ENCODE assay signal across 19 cellular contexts in genomic region chr22:23847310-23847920, GRCh38. TPM values are rescaled to one million over a fixed set of nuclear protein-coding genes. Genes with fewer than 3 reads are reported as not detected.
DNase-seq lines count a peak whose midpoint lies in the region; ATAC-seq and TF ChIP-seq lines count a peak whose summit lies in the region.
"Had no signal": no experiment of that assay in that cellular context is flagged by ENCODE, and none has a peak within 500 bp of the region (broad histone marks: within the 10 kb centered on the region; RNA-seq: fewer than 3 reads in every experiment).

No MANE protein-coding gene starts in this region.

- H3K36me3 Mint-ChIP-seq in memory B cell: no peaks in the 10 kb centered on the region
- no peaks in the 10 kb centered on the region for H3K36me3 Mint-ChIP-seq in stimulated activated memory B cell treated with anti-CD40 and anti-IgM and Interleukin-4, amounts not matched to agents 10 μg/mL and 1 μg/mL and 100 μg/mL, for 72 hours
- H3K36me3 Mint-ChIP-seq: activated naive CD4-positive, alpha-beta T cell treated with anti-CD3 and anti-CD28 coated beads, Interleukin-2, amount 50 U/mL, for 72 hours; stimulated activated naive B cell treated with anti-CD40 and anti-IgM and Interleukin-4, amounts not matched to agents 10 μg/mL and 1 μg/mL and 100 μg/mL, for 72 hours; T-cell had no signal

- DNase-seq in Right ventricle myocardium superior (peak; percentile 34), left cardiac atrium (no peak), memory B cell (ENCODE audit: low spot score in 2 of 2) (no peak), spleen (no peak)
- DNase-seq: activated CD4-positive, alpha-beta T cell treated with anti-CD3 and anti-CD28 coated beads, Interleukin-2, amount 10 ng/mL, durations not matched to agents 24 days and 14 days; activated effector memory CD4-positive, alpha-beta T cell treated with Interleukin-2 at 50 U/mL for 16 hours; CD4-positive, alpha-beta T cell; KG1; NCI-H1417 treated with DMSO at 0.1 percent for 48 hours; NCI-H2081; NCI-H2227 treated with DMSO at 0.1 percent for 48 hours; T-cell had no signal

- no peaks in the 10 kb centered on the region for H3K79me2 ChIP-seq in OCI-LY1 (ENCODE audit: insufficient read depth, low read length)

- H3K9me3 Mint-ChIP-seq in memory B cell: no peaks in the 10 kb centered on the region
- H3K9me3 Mint-ChIP-seq in stimulated activated memory B cell treated with anti-CD40 and anti-IgM and Interleukin-4, amounts not matched to agents 10 μg/mL and 1 μg/mL and 100 μg/mL, for 72 hours: no peaks in the 10 kb centered on the region
- H3K9me3 Mint-ChIP-seq: activated CD4-positive, alpha-beta T cell treated with anti-CD3 and anti-CD28 coated beads, Interleukin-2, amount 10 ng/mL, durations not matched to agents 24 days and 14 days; activated naive CD4-positive, alpha-beta T cell treated with anti-CD3 and anti-CD28 coated beads, Interleukin-2, amount 50 U/mL, for 72 hours; CD4-positive, alpha-beta T cell; stimulated activated naive B cell treated with anti-CD40 and anti-IgM and Interleukin-4, amounts not matched to agents 10 μg/mL and 1 μg/mL and 100 μg/mL, for 72 hours; T-cell had no signal

- H3K9ac ChIP-seq in OCI-LY1 (ENCODE audit: low read length): peak overlapping the region; percentile 27; the same call in 1 of the 2 replicates

- 0 out of 2 replicates have a peak, but pooled peaks cover 3% of the 10 kb centered on the region for H3F3A ChIP-seq in OCI-LY1 (ENCODE audit: insufficient read depth, low read length)

- intact Hi-C loops in Right ventricle myocardium superior (cut with DNase I) (loop anchor here (5.0 kb wide), 2 partner anchors 80 to 305 kb away; partner anchors contain the start of gene CHCHD10), left cardiac atrium (cut with DNase I) (loop anchor here (5.0 to 10.0 kb wide), 3 partner anchors 80 to 305 kb away; partner anchors contain the start of gene CHCHD10 (in 2 of the 2)), spleen (cut with DNase I; ENCODE audit: low total_unique reads) (loop anchor here (5.0 kb wide), 2 partner anchors 75 to 305 kb away; partner anchors contain the start of gene MMP11)

- H3K27me3 ChIP-seq in OCI-LY1 (ENCODE audit: insufficient read depth, low read length): peaks cover 5% of the 10 kb centered on the region; the same call in 1 of the 2 replicates
- peaks cover 0 to 8% (median 0%) of the 10 kb centered on the region in 7 donors for H3K27me3 ChIP-seq in spleen (replicated peaks in 1 of 7)

- H3K4me3 ChIP-seq in OCI-LY1 (ENCODE audit: low read depth, low read length, poor library complexity, severe bottlenecking) (no peak overlapping the region), spleen (no peak overlapping the region)
- H3K4me3 ChIP-seq: prostate gland had no signal

- peak overlapping the region; percentile 48; the same call in 1 of the 2 replicates for H3K4me2 ChIP-seq in OCI-LY1 (ENCODE audit: low read length)

- H3K4me1 ChIP-seq in OCI-LY1 (ENCODE audit: insufficient read depth, low read length, severe bottlenecking) (peaks cover 77% of the 10 kb centered on the region), spleen (peaks cover 34 to 66% (median 52%) of the 10 kb centered on the region in 6 donors)

- no peak overlapping the region for H3K27ac Mint-ChIP-seq in memory B cell
- H3K27ac Mint-ChIP-seq in stimulated activated memory B cell treated with anti-CD40 and anti-IgM and Interleukin-4, amounts not matched to agents 10 μg/mL and 1 μg/mL and 100 μg/mL, for 72 hours: peak overlapping the region; percentile 76
- H3K27ac Mint-ChIP-seq: activated naive CD4-positive, alpha-beta T cell treated with anti-CD3 and anti-CD28 coated beads, Interleukin-2, amount 50 U/mL, for 72 hours; CD4-positive, alpha-beta T cell; T-cell had no signal

- peaks cover 43% of the 10 kb centered on the region for H3K4me1 Mint-ChIP-seq in memory B cell
- H3K4me1 Mint-ChIP-seq in stimulated activated memory B cell treated with anti-CD40 and anti-IgM and Interleukin-4, amounts not matched to agents 10 μg/mL and 1 μg/mL and 100 μg/mL, for 72 hours: peaks cover 82% of the 10 kb centered on the region

- H3K9me2 ChIP-seq in OCI-LY1 (ENCODE audit: low read depth, low read length): no peaks in the 10 kb centered on the region

- no peak for TF ChIP-seq POLR2A in spleen (IDR thresholded peaks at IDR 0.05)

- TF ChIP-seq CTCF in OCI-LY1 (IDR thresholded peaks at IDR 0.05; ENCODE audit: low read length) (no peak), spleen (IDR thresholded peaks at IDR 0.05 in 8 of 11, conservative IDR thresholded peaks at IDR 0.05 in 3 of 11) (no peak)

- peak overlapping the region; percentile 44 for H3K4me3 Mint-ChIP-seq in memory B cell
- no peak overlapping the region for H3K4me3 Mint-ChIP-seq in stimulated activated memory B cell treated with anti-CD40 and anti-IgM and Interleukin-4, amounts not matched to agents 10 μg/mL and 1 μg/mL and 100 μg/mL, for 72 hours
- H3K4me3 Mint-ChIP-seq: activated CD4-positive, alpha-beta T cell treated with anti-CD3 and anti-CD28 coated beads, Interleukin-2, amount 10 ng/mL, durations not matched to agents 24 days and 14 days; CD4-positive, alpha-beta T cell; T-cell had no signal

- no peaks in the 10 kb centered on the region for H4K20me1 ChIP-seq in OCI-LY1 (ENCODE audit: insufficient read depth, low read length)

- ATAC-seq in Right ventricle myocardium superior (ENCODE audit: poor library complexity): no peak
- no peak for ATAC-seq in left cardiac atrium
- no peak for ATAC-seq in memory B cell (ENCODE audit: low read depth)
- no peak for ATAC-seq in stimulated activated memory B cell treated with anti-CD40 and anti-IgM and Interleukin-4, amounts not matched to agents 10 μg/mL and 1 μg/mL and 100 μg/mL, for 72 hours
- ATAC-seq in HG03457 (IDR thresholded peaks at IDR 0.05; ENCODE audit: unreplicated experiment): no peak
- ATAC-seq in GM19023 (IDR thresholded peaks at IDR 0.05; ENCODE audit: unreplicated experiment): no peak
- ATAC-seq: activated naive CD4-positive, alpha-beta T cell treated with anti-CD3 and anti-CD28 coated beads, Interleukin-2, amount 50 U/mL, for 72 hours; T-cell had no signal

- H3K9me3 ChIP-seq in OCI-LY1 (ENCODE audit: low read length) (no peaks in the 10 kb centered on the region), spleen (no peaks in the 10 kb centered on the region)
- H3K9me3 ChIP-seq: prostate gland had no signal

- 73 to 87% (median 84%) methylated on average over 18 of the region's 18 CpGs for WGBS in spleen, 5 donors

- H2AFZ ChIP-seq in OCI-LY1 (ENCODE audit: low read length): no peak overlapping the region

- H3K27ac ChIP-seq in OCI-LY1 (ENCODE audit: low read depth, low read length, poor library complexity, severe bottlenecking): peak overlapping the region; percentile 88
- peak overlapping the region in 2 of 8 donors; percentile 29 to 36 for H3K27ac ChIP-seq in spleen

- no peaks in the 10 kb centered on the region for H3K27me3 Mint-ChIP-seq in memory B cell
- no peaks in the 10 kb centered on the region for H3K27me3 Mint-ChIP-seq in stimulated activated memory B cell treated with anti-CD40 and anti-IgM and Interleukin-4, amounts not matched to agents 10 μg/mL and 1 μg/mL and 100 μg/mL, for 72 hours
- H3K27me3 Mint-ChIP-seq: CD4-positive, alpha-beta T cell; stimulated activated naive B cell treated with anti-CD40 and anti-IgM and Interleukin-4, amounts not matched to agents 10 μg/mL and 1 μg/mL and 100 μg/mL, for 72 hours had no signal

- H3K36me3 ChIP-seq in OCI-LY1 (ENCODE audit: insufficient read depth, low read length): no peaks in the 10 kb centered on the region
- no peaks in the 10 kb centered on the region for H3K36me3 ChIP-seq in spleen
- H3K36me3 ChIP-seq: prostate gland had no signal

RNA-seq across cellular contexts. Expression of gene DERL3, which starts 8.6 kb away (rescaled TPM):
- total RNA-seq in Right ventricle myocardium superior (2.8 TPM), left cardiac atrium (1 to 10 TPM; 5.8 to 6.5 TPM), spleen (10 to 100 TPM; 10.2 to 62.8 (median 30.4) TPM)
- 10 to 100 TPM; 16.1 to 18.8 (median 17.9) TPM for polyA plus RNA-seq in spleen

RNA-seq across cellular contexts. Expression of gene SLC2A11, which starts 10.3 kb away (rescaled TPM):
- total RNA-seq in Right ventricle myocardium superior: 19.8 TPM
- 10 to 100 TPM; 15.0 TPM for total RNA-seq in left cardiac atrium
- 10 to 100 TPM; 12.0 to 21.7 (median 16.9) TPM for total RNA-seq in spleen
- 10 to 100 TPM; 15.6 to 23.5 (median 16.2) TPM for polyA plus RNA-seq in spleen

RNA-seq across cellular contexts. Expression of gene MIF, which starts 46.8 kb away (rescaled TPM):
- total RNA-seq in Right ventricle myocardium superior: 227 TPM
- total RNA-seq in left cardiac atrium: 100 to 1,000 TPM; 292 to 347 TPM
- 100 to 1,000 TPM; 168 to 346 (median 211) TPM for total RNA-seq in spleen
- polyA plus RNA-seq in spleen: 100 to 1,000 TPM; 421 to 580 (median 501) TPM
